Comparison of ENCODE assay signal across 16 cellular contexts in the genomic region with DNA sequence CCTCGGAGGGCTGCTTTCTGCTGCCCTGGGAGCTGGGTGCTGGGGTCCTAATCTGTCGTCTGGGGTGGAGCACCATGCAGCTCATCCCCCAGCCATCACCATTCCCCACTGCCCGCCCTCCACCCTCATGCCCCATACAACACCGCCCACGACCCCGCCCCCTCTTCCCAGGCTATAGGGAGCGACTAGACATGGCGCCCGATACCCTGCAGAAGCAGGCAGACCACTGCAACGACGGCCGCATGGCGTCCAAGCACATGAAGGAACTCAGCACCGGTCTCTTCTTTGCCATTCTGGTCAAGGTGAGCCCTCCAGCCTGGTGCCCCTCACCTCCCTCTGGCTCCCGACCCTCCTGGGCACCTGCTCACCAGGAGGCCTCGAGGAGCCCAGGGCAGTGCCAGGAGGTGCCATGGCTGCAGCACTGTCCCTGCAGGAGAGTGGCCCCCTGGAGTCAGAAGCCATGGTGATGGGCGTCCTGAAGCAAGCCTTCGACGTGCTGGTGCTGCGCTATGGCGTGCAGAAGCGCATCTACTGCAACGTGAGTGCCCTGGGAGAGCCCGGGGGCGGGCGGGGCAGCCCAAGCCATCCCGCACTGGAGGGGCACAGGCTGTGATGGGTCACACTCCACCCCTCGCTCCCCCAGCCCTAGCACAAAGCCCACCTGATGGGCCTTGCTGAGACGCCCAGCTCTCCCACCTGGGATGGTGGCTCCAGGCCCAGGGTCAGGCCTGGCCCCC. TPM values are rescaled to one million over a fixed set of nuclear protein-coding genes. Genes with fewer than 3 reads are reported as not detected.
DNase-seq lines count a peak whose midpoint lies in the region; FAIRE-seq and TF ChIP-seq lines count a peak whose summit lies in the region.
"Not testable (repeated sequence)": the region's sequence is repeated elsewhere in the genome, so short reads cannot be mapped to it uniquely, and the experiment has no call there.
"Had no signal": no experiment of that assay in that cellular context is flagged by ENCODE, and none has a peak within 500 bp of the region (broad histone marks: within the 10 kb centered on the region; RNA-seq: fewer than 3 reads in every experiment).

No MANE protein-coding gene starts in this region.

- no CpG with 5 or more reads among the region's 29 CpGs for WGBS in H9 (ENCODE audit: extremely low coverage, insufficient read length, low lambda C conversion rate)
- 88 to 89% methylated on average over 7 to 20 of the region's 29 CpGs for WGBS in endodermal cell (ENCODE audit: insufficient coverage in 1 of 2, insufficient read length in 1 of 2), 2 experiments

- not testable (repeated sequence) for H2BK120ac ChIP-seq in H9 (ENCODE audit: low read depth, low read length, poor library complexity, severe bottlenecking)

- H3K18ac ChIP-seq in H9 (ENCODE audit: insufficient read length, low read depth, low read length) = not testable (repeated sequence)

- not testable (repeated sequence) for H4K20me1 ChIP-seq in H9 (ENCODE audit: control insufficient read depth, insufficient read depth, insufficient read length); osteoblast (ENCODE audit: insufficient read depth, low read length)

- not testable (repeated sequence) for H3K9me3 Mint-ChIP-seq in H9, endodermal cell

- H3K56ac ChIP-seq in H9 (ENCODE audit: insufficient read length, low read depth, low read length) = not testable (repeated sequence)

- not testable (repeated sequence) for H3K27ac Mint-ChIP-seq in H9, endodermal cell

- H4K5ac ChIP-seq in H9 (ENCODE audit: insufficient read length, low read depth, low read length) = not testable (repeated sequence)

- H2BK20ac ChIP-seq in H9 (ENCODE audit: low read depth, low read length, poor library complexity, severe bottlenecking) = not testable (repeated sequence)

- not testable (repeated sequence) for H3T11ph ChIP-seq in H9 (ENCODE audit: low read length)

- not testable (repeated sequence) for H3K36me3 ChIP-seq in bronchial epithelial cell (ENCODE audit: control insufficient read depth, insufficient read depth, low read length); endodermal cell (ENCODE audit: control insufficient read depth, insufficient read depth, low read length); osteoblast (ENCODE audit: insufficient read depth, low read length)

- not testable (repeated sequence) for H3K4me1 ChIP-seq in H9 (ENCODE audit: insufficient read depth, low read length); endodermal cell (ENCODE audit: control insufficient read depth, insufficient read depth, low read length); osteoblast (ENCODE audit: insufficient read depth, low read length)

- H3K27me3 Mint-ChIP-seq in H9 (ENCODE audit: low read depth) = peaks cover 12% of the 10 kb centered on the region
- H3K27me3 Mint-ChIP-seq in endodermal cell (ENCODE audit: insufficient read depth) = not testable (repeated sequence)

- not testable (repeated sequence) for H4K91ac ChIP-seq in H9 (ENCODE audit: insufficient read length, low read depth, low read length)

- not testable (repeated sequence) for H3K23ac ChIP-seq in H9 (ENCODE audit: insufficient read length, low read depth, low read length)

- not testable (repeated sequence) for H3K4ac ChIP-seq in H9 (ENCODE audit: low read depth, low read length)

- FAIRE-seq in bronchial epithelial cell (lab: Jason Lieb, UNC) = peak; percentile 18
- peak; percentile 17 for FAIRE-seq in urothelium cell line (lab: Jason Lieb, UNC)

- not testable (repeated sequence) for H3K9me3 ChIP-seq in H9 (ENCODE audit: control insufficient read depth, low read depth, low read length); endodermal cell (ENCODE audit: control insufficient read depth, low read length); osteoblast (ENCODE audit: low read depth, low read length)

- not testable (repeated sequence) for H2BK12ac ChIP-seq in H9 (ENCODE audit: insufficient read length, low read depth, low read length)

- H3K23me2 ChIP-seq in H9 (ENCODE audit: insufficient read length, low read depth, low read length, poor library complexity, severe bottlenecking) = not testable (repeated sequence)

- not testable (repeated sequence) for TF ChIP-seq CTCF in H9 (conservative IDR thresholded peaks at IDR 0.05); bronchial epithelial cell (IDR thresholded peaks at IDR 0.05; ENCODE audit: insufficient read depth, low read length, severe bottlenecking); endodermal cell (conservative IDR thresholded peaks at IDR 0.05); osteoblast (IDR thresholded peaks at IDR 0.05; ENCODE audit: extremely low read depth, low read depth, low read length)

- not testable (repeated sequence) for H3K14ac ChIP-seq in H9 (ENCODE audit: insufficient read depth, low read length)

- not testable (repeated sequence) for H3K79me2 ChIP-seq in H9 (ENCODE audit: insufficient read depth, low read length); osteoblast (ENCODE audit: insufficient read depth, low read length)

- DNase-seq in H9 (peak; percentile 25), endodermal cell (peak; percentile 44), islet precursor cell (peak; percentile 41), mesenteric fat pad (ENCODE audit: low spot score) (peak; percentile 75), osteoblast (ENCODE audit: insufficient read length, low spot score, missing footprints) (peak; percentile 58)
- not testable (repeated sequence) for DNase-seq in bronchial epithelial cell (ENCODE audit: low read depth); urothelium cell line (ENCODE audit: low spot score)

- H3K4me2 ChIP-seq in H9 (ENCODE audit: insufficient read depth, insufficient read length, low read length); osteoblast (ENCODE audit: insufficient read depth, low read length): not testable (repeated sequence)

- H3K9ac ChIP-seq in H9 (ENCODE audit: extremely low read depth, insufficient read length, low read length); endodermal cell (ENCODE audit: extremely low read depth, low read length, poor library complexity, severe bottlenecking): not testable (repeated sequence)

- not testable (repeated sequence) for H2BK5ac ChIP-seq in H9 (ENCODE audit: insufficient read length, low read length)

- not testable (repeated sequence) for H4K8ac ChIP-seq in H9 (replicated peaks; ENCODE audit: insufficient read length, low read depth, low read length)

- not testable (repeated sequence) for H3K27me3 ChIP-seq in H9 (ENCODE audit: insufficient read depth, low read length); bronchial epithelial cell (ENCODE audit: control insufficient read depth, insufficient read depth, low read length); endodermal cell (ENCODE audit: control insufficient read depth, insufficient read depth, low read length, poor library complexity, severe bottlenecking); osteoblast (ENCODE audit: insufficient read depth, low read length)

- not testable (repeated sequence) for H3K36me3 Mint-ChIP-seq in H9 (ENCODE audit: insufficient read depth in 1 of 3, low read depth in 3 of 3); endodermal cell (ENCODE audit: low read depth)

- not testable (repeated sequence) for H3K4me1 Mint-ChIP-seq in H9, endodermal cell

- not testable (repeated sequence) for H3K27ac ChIP-seq in H9 (ENCODE audit: insufficient read length, low read depth, low read length); endodermal cell (ENCODE audit: low read depth, low read length); osteoblast (ENCODE audit: low read depth, low read length)

- not testable (repeated sequence) for H2AFZ ChIP-seq in H9 (ENCODE audit: low read length); osteoblast (ENCODE audit: low read length)

- H2BK15ac ChIP-seq in H9 (ENCODE audit: low read depth, low read length) = not testable (repeated sequence)

- H3K79me1 ChIP-seq in H9 (ENCODE audit: insufficient read depth, low read depth, low read length, poor library complexity, severe bottlenecking) = not testable (repeated sequence)

- H3K4me3 ChIP-seq in bronchial epithelial cell (ENCODE audit: low read depth, low read length); endodermal cell (ENCODE audit: low read length); osteoblast (ENCODE audit: insufficient read depth, low read length): not testable (repeated sequence)

- H3K4me3 Mint-ChIP-seq in H9, endodermal cell: not testable (repeated sequence)

- H2AK5ac ChIP-seq in H9 (ENCODE audit: insufficient read length, low read length) = not testable (repeated sequence)

RNA-seq across cellular contexts. Expression of a gene that starts 10.6 kb away (rescaled TPM):
- not detected in 2 replicates for total RNA-seq in H9 (2021)
- total RNA-seq in bronchial epithelial cell = not detected in 2 replicates
- not detected for total RNA-seq in endodermal cell
- not detected for polyA plus RNA-seq in endodermal cell (2013, experiment 1 of 2)
- not detected for polyA plus RNA-seq in endodermal cell (2013, experiment 2 of 2)
- 0.71 TPM for total RNA-seq in mesenteric fat pad
- not detected in 2 replicates for total RNA-seq in osteoblast
- total RNA-seq: A673; CD4-positive, alpha-beta memory T cell; CD4-positive, CD25-positive, alpha-beta regulatory T cell; CD8-positive, alpha-beta memory T cell; Daoy; G401; GM12878 had no signal
- polyA plus RNA-seq: AG04450; CD14-positive monocyte; CD4-positive, alpha-beta memory T cell; CD4-positive, CD25-positive, alpha-beta regulatory T cell; CD8-positive, alpha-beta memory T cell; GM12878 had no signal

RNA-seq across cellular contexts. Expression of a gene that starts 38.7 kb away (rescaled TPM):
- 1.3 and 1.4 TPM in 2 replicates for total RNA-seq in H9 (2021)
- total RNA-seq in bronchial epithelial cell = not detected in 2 replicates
- not detected for total RNA-seq in endodermal cell
- 0.11 TPM for polyA plus RNA-seq in endodermal cell (2013, experiment 1 of 2)
- not detected for polyA plus RNA-seq in endodermal cell (2013, experiment 2 of 2)
- not detected for total RNA-seq in mesenteric fat pad
- not detected in 2 replicates for total RNA-seq in osteoblast
- total RNA-seq: A673; CD4-positive, alpha-beta memory T cell; CD4-positive, CD25-positive, alpha-beta regulatory T cell; CD8-positive, alpha-beta memory T cell; Daoy; GM12878 had no signal
- polyA plus RNA-seq: AG04450; CD14-positive monocyte; CD4-positive, alpha-beta memory T cell; CD4-positive, CD25-positive, alpha-beta regulatory T cell; CD8-positive, alpha-beta memory T cell; GM12878 had no signal

RNA-seq across cellular contexts. Expression of a gene that starts 42.3 kb away (rescaled TPM):
- total RNA-seq in H9 (2021) (8.2 and 8.4 TPM in 2 replicates), bronchial epithelial cell (not detected in 2 replicates), endodermal cell (1 to 10 TPM; 1.6 to 4.6 TPM), mesenteric fat pad (0.35 TPM), osteoblast (not detected in 2 replicates)
- 16.1 TPM for polyA plus RNA-seq in endodermal cell (2013, experiment 1 of 2)
- polyA plus RNA-seq in endodermal cell (2013, experiment 2 of 2) = 12.0 TPM
- total RNA-seq: CD4-positive, alpha-beta memory T cell; CD4-positive, CD25-positive, alpha-beta regulatory T cell; CD8-positive, alpha-beta memory T cell; Daoy; GM12878 had no signal
- polyA plus RNA-seq: AG04450; CD14-positive monocyte; CD4-positive, alpha-beta memory T cell; CD4-positive, CD25-positive, alpha-beta regulatory T cell; CD8-positive, alpha-beta memory T cell; GM12878 had no signal
